In genomic region chr7:131042269-131043160, GRCh38 we compare ENCODE assay signal across 12 cellular contexts.
DNase-seq lines count a peak whose midpoint lies in the region; ATAC-seq and TF ChIP-seq lines count a peak whose summit lies in the region.
"Had no signal": no experiment of that assay in that cellular context is flagged by ENCODE, and none has a peak within 500 bp of the region (broad histone marks: within the 10 kb centered on the region; RNA-seq: fewer than 3 reads in every experiment).

No MANE protein-coding gene starts in this region.

- H3K36me3 ChIP-seq in BE2C = peaks cover 3% of the 10 kb centered on the region; the same call in 1 of the 2 replicates
- H3K36me3 ChIP-seq: right lobe of liver had no signal

- H3K4me1 Mint-ChIP-seq in stimulated activated naive CD8-positive, alpha-beta T cell treated with anti-CD3 and anti-CD28 coated beads, Interleukin-15, Interleukin-2, amounts not matched to agents 100 ng/mL and 50 ng/mL, for 24 hours (ENCODE audit: low read depth) = peaks cover 59% of the 10 kb centered on the region
- H3K4me1 Mint-ChIP-seq in effector memory CD8-positive, alpha-beta T cell (ENCODE audit: low read depth in 2 of 2) = peaks cover 45 to 68% of the 10 kb centered on the region in 2 donors

- H3K4me1 ChIP-seq in BE2C = no peaks in the 10 kb centered on the region

- TF ChIP-seq CTCF in BE2C (IDR thresholded peaks at IDR 0.05; ENCODE audit: low read depth, low read length) = no peak

- no peak for ATAC-seq in stimulated activated naive CD8-positive, alpha-beta T cell treated with anti-CD3 and anti-CD28 coated beads, Interleukin-15, Interleukin-2, amounts not matched to agents 100 U/mL and 50 U/mL, for 24 hours
- ATAC-seq in effector memory CD8-positive, alpha-beta T cell (replicated peaks) = no peak
- ATAC-seq in GM21515 (IDR thresholded peaks at IDR 0.05; ENCODE audit: unreplicated experiment) = no peak

- H3K27me3 Mint-ChIP-seq in stimulated activated naive CD8-positive, alpha-beta T cell treated with anti-CD3 and anti-CD28 coated beads, Interleukin-15, Interleukin-2, amounts not matched to agents 100 ng/mL and 50 ng/mL, for 24 hours = no peaks in the 10 kb centered on the region
- no peaks in the 10 kb centered on the region for H3K27me3 Mint-ChIP-seq in effector memory CD8-positive, alpha-beta T cell

- peaks cover 39% of the 10 kb centered on the region for H3K36me3 Mint-ChIP-seq in stimulated activated naive CD8-positive, alpha-beta T cell treated with anti-CD3 and anti-CD28 coated beads, Interleukin-15, Interleukin-2, amounts not matched to agents 100 ng/mL and 50 ng/mL, for 24 hours (ENCODE audit: low read depth)
- peaks cover 100% of the 10 kb centered on the region for H3K36me3 Mint-ChIP-seq in effector memory CD8-positive, alpha-beta T cell (ENCODE audit: insufficient read depth)

- H3K27ac Mint-ChIP-seq in stimulated activated naive CD8-positive, alpha-beta T cell treated with anti-CD3 and anti-CD28 coated beads, Interleukin-15, Interleukin-2, amounts not matched to agents 100 ng/mL and 50 ng/mL, for 24 hours = peak overlapping the region; percentile 43
- H3K27ac Mint-ChIP-seq in effector memory CD8-positive, alpha-beta T cell = peak overlapping the region; percentile 76 to 78

- peaks cover 8% of the 10 kb centered on the region for H3K9me3 Mint-ChIP-seq in stimulated activated naive CD8-positive, alpha-beta T cell treated with anti-CD3 and anti-CD28 coated beads, Interleukin-15, Interleukin-2, amounts not matched to agents 100 ng/mL and 50 ng/mL, for 24 hours
- peaks cover 0 to 4% of the 10 kb centered on the region in 2 donors for H3K9me3 Mint-ChIP-seq in effector memory CD8-positive, alpha-beta T cell

- H3K4me3 Mint-ChIP-seq in stimulated activated naive CD8-positive, alpha-beta T cell treated with anti-CD3 and anti-CD28 coated beads, Interleukin-15, Interleukin-2, amounts not matched to agents 100 ng/mL and 50 ng/mL, for 24 hours = no peak overlapping the region
- peak overlapping the region; percentile 5 to 10 for H3K4me3 Mint-ChIP-seq in effector memory CD8-positive, alpha-beta T cell

- no peaks in the 10 kb centered on the region for H3K9me3 ChIP-seq in BE2C
- H3K9me3 ChIP-seq: right lobe of liver, testis had no signal

- no peak overlapping the region for H3K4me3 ChIP-seq in BE2C (ENCODE audit: low read depth, low read length)
- H3K4me3 ChIP-seq: right lobe of liver, testis had no signal

- no peak for DNase-seq in stimulated activated naive CD8-positive, alpha-beta T cell treated with anti-CD3 and anti-CD28 coated beads, Interleukin-15, Interleukin-2, amounts not matched to agents 100 U/mL and 50 U/mL, for 24 hours
- DNase-seq in NCI-H82 treated with DMSO at 0.1 percent for 48 hours (lab: John Stamatoyannopoulos, UW; ENCODE audit: unreplicated experiment) (peak; percentile 82), NCI-H1048 (lab: John Stamatoyannopoulos, UW) (no peak), BE2C (no peak), NCI-H2081 (lab: John Stamatoyannopoulos, UW) (no peak)
- DNase-seq in effector memory CD8-positive, alpha-beta T cell = no peak
- DNase-seq: NCI-H1417, right lobe of liver, T-helper 9 cell, testis had no signal

- H3K27me3 ChIP-seq in BE2C = no peaks in the 10 kb centered on the region
- H3K27me3 ChIP-seq: right lobe of liver, testis had no signal
